8 cellular contexts compared by ENCODE assay signal in genomic region chr1:117060441-117061317, GRCh38. TPM values are rescaled to one million over a fixed set of nuclear protein-coding genes. Genes with fewer than 3 reads are reported as not detected.
A peak's percentile ranks its signal among the peaks of the same experiment; 100 is the strongest.
DNase-seq lines count a peak whose midpoint lies in the region; ATAC-seq and TF ChIP-seq lines count a peak whose summit lies in the region.

No MANE protein-coding gene starts in this region.

- H3K27me3 ChIP-seq in HL-60 (ENCODE audit: insufficient read depth, poor library complexity, severe bottlenecking) (no peaks in the 10 kb centered on the region), neutrophil (no peaks in the 10 kb centered on the region)

- DNase-seq in NCI-H2029 (lab: John Stamatoyannopoulos, UW), result peak; percentile 9
- no peak for DNase-seq in NCI-H2029 treated with DMSO at 0.1 percent for 48 hours (lab: John Stamatoyannopoulos, UW)
- peak in 1 of 2 experiments; percentile 28 for DNase-seq in HL-60 (ENCODE audit: low read depth in 1 of 2, low spot score in 1 of 2)
- DNase-seq in T-helper 2 cell, result peak in 3 of 5 experiments; percentile 12 to 50 (median 24)
- DNase-seq in fibroblast of the aortic adventitia (ENCODE audit: low read depth), result peak; percentile 46
- no peak for DNase-seq in ecto neural progenitor cell (ENCODE audit: low spot score)

- H3K27ac ChIP-seq in HL-60 (replicated peaks) (peak overlapping the region; percentile 77), neutrophil (peak overlapping the region; percentile 76)

- H3K9me3 ChIP-seq in neutrophil, result no peaks in the 10 kb centered on the region

- H3K36me3 ChIP-seq in neutrophil, result no peaks in the 10 kb centered on the region

- TF ChIP-seq CTCF in HL-60 (IDR thresholded peaks at IDR 0.05; ENCODE audit: insufficient read depth, low read length) (no peak), fibroblast of the aortic adventitia (IDR thresholded peaks at IDR 0.05; ENCODE audit: insufficient read depth, low read length) (no peak), neutrophil (IDR thresholded peaks at IDR 0.05) (no peak)

- peaks cover 25 to 37% of the 10 kb centered on the region in 2 experiments for H3K4me1 ChIP-seq in neutrophil (ENCODE audit: control insufficient read depth in 1 of 2, insufficient read depth in 1 of 2, low read depth in 1 of 2, low read length in 1 of 2)

- peak overlapping the region; percentile 95 for H3K4me3 ChIP-seq in HL-60 (replicated peaks; ENCODE audit: insufficient read depth, low read length)
- H3K4me3 ChIP-seq in fibroblast of the aortic adventitia (ENCODE audit: low read depth, low read length), result peak overlapping the region; percentile 75
- peak overlapping the region; percentile 83 to 93 for H3K4me3 ChIP-seq in neutrophil (ENCODE audit: low read depth in 1 of 2, low read length in 1 of 2)

- peak; percentile 2 for ATAC-seq in GM19328 (IDR thresholded peaks at IDR 0.05; ENCODE audit: unreplicated experiment)

RNA-seq across cellular contexts. Expression of gene TTF2, which starts 0.6 kb away (rescaled TPM):
- total RNA-seq in fibroblast of the aortic adventitia (ENCODE audit: low replicate concordance), result 9.4 and 11.0 TPM in 2 replicates

RNA-seq across cellular contexts. Expression of gene CD101, which starts 59.1 kb away (rescaled TPM):
- total RNA-seq in fibroblast of the aortic adventitia (ENCODE audit: low replicate concordance), result 0.09 and 0.41 TPM in 2 replicates

Comparison
In these comparisons a context has a peak if more than half of its experiments do, and no peak if none do; other contexts are left out.
1. DNase-seq: peak in NCI-H2029 (single experiment), T-helper 2 cell (3 of 5) and fibroblast of the aortic adventitia (single experiment); none in NCI-H2029 treated with DMSO at 0.1 percent for 48 hours (single experiment) and ecto neural progenitor cell (single experiment).
2. Peak in every context shown above with its lines, with median percentiles within 50 percentile points of each other: H3K4me3 ChIP-seq.